12 cellular contexts compared by ENCODE assay signal in the genomic region with DNA sequence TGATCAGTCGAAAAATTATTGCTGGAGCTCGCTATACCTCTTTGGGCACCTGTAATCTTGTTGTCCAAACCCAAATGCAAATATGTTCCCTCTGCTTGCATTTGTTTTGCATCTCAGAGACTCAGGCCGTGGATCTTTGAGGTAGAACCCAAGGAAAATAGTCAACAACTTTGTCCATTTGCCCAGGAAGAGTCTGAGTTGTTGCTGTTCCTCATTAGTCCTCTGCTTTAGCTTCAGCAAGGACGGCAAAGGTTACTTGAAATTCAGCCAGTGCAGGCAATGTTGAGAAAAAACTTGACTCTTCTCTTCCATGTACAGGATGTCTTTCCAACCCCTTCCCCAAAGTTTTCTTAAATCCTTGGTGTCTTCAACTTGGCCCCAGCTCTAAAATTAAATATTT. TPM values are rescaled to one million over a fixed set of nuclear protein-coding genes. Genes with fewer than 3 reads are reported as not detected.
A peak's percentile ranks its signal among the peaks of the same experiment; 100 is the strongest.
DNase-seq lines count a peak whose midpoint lies in the region; ATAC-seq, FAIRE-seq and TF ChIP-seq lines count a peak whose summit lies in the region.
"Had no signal": no experiment of that assay in that cellular context is flagged by ENCODE, and none has a peak within 500 bp of the region (broad histone marks: within the 10 kb centered on the region; RNA-seq: fewer than 3 reads in every experiment).

No MANE protein-coding gene starts in this region.

- in situ Hi-C loops in HepG2 (cut with HindIII; ENCODE audit: extremely low pct_ligation_motif_present, low pct_unique_long_range_greater_than_20kb), result no loop called here

- CTCF ChIA-PET in HepG2 (lab: Yijun Ruan, JAX; ENCODE audit: low intra/inter-chr PET ratio, low total read pairs), result no interaction called here

- no peaks in the 10 kb centered on the region for H3K79me2 ChIP-seq in HepG2 (ENCODE audit: insufficient read depth, low read length)

- no peak for ATAC-seq in HepG2
- ATAC-seq in left ventricle myocardium superior, result peak; percentile 4
- ATAC-seq in GM21528 (IDR thresholded peaks at IDR 0.05; ENCODE audit: low FRiP score, unreplicated experiment), result no peak

- peak overlapping the region in 1 of 3 donors; percentile 5 for H3K4me3 ChIP-seq in liver (ENCODE audit: low read depth in 1 of 3, low read length in 3 of 3)
- H3K4me3 ChIP-seq in HepG2 (replicated peaks in 1 of 3; ENCODE audit: insufficient read depth in 1 of 3, low read depth in 2 of 3, low read length in 3 of 3), result no peak overlapping the region
- peak overlapping the region in 1 of 4 donors; percentile 13 for H3K4me3 ChIP-seq in sigmoid colon
- H3K4me3 ChIP-seq: SJSA1 had no signal

- H3K9me3 ChIP-seq in liver (ENCODE audit: control insufficient read depth in 4 of 4, low read length in 3 of 4) (no peaks in the 10 kb centered on the region), HepG2 (ENCODE audit: low read length) (no peaks in the 10 kb centered on the region), sigmoid colon (no peaks in the 10 kb centered on the region)
- H3K9me3 ChIP-seq: SJSA1 had no signal

- no peak for TF ChIP-seq EP300 in HepG2 (IDR thresholded peaks at IDR 0.05; ENCODE audit: low read depth in 2 of 2, low read length in 2 of 2)
- no peak for TF ChIP-seq EP300 in HepG2 (CRISPR knock-in tag; IDR thresholded peaks at IDR 0.05; ENCODE audit: borderline replicate concordance)
- no peak for TF ChIP-seq EP300 in sigmoid colon (IDR thresholded peaks at IDR 0.05)

- H3K27me3 ChIP-seq in liver (ENCODE audit: control insufficient read depth in 4 of 4, insufficient read depth in 4 of 4, low read length in 3 of 4) (no peaks in the 10 kb centered on the region), HepG2 (ENCODE audit: control insufficient read depth in 1 of 2, insufficient read depth in 2 of 2, low read length in 2 of 2) (no peaks in the 10 kb centered on the region; a peak in 1 of 5 replicates), sigmoid colon (no peaks in the 10 kb centered on the region)
- H3K27me3 ChIP-seq: SJSA1 had no signal

- WGBS in liver, result 21% methylated on average over 4 of the region's 4 CpGs
- 0% methylated on average over 4 of the region's 4 CpGs for WGBS in HepG2 (ENCODE audit: low lambda C conversion rate)
- 18 to 61% methylated on average over 4 of the region's 4 CpGs for WGBS in sigmoid colon, 2 donors

- no TSS peak for BruUV-seq in HepG2 (replicated peaks; lab: Mats Ljungman, UMichigan)

- H3K36me3 ChIP-seq in liver (ENCODE audit: control insufficient read depth in 4 of 4, insufficient read depth in 3 of 4, low read depth in 1 of 4, low read length in 3 of 4) (no peaks in the 10 kb centered on the region), HepG2 (replicated peaks in 1 of 2; ENCODE audit: control insufficient read depth in 1 of 2, insufficient read depth in 2 of 2, low read length in 2 of 2) (no peaks in the 10 kb centered on the region), sigmoid colon (no peaks in the 10 kb centered on the region)
- H3K36me3 ChIP-seq: SJSA1 had no signal

- TF ChIP-seq RAD21 in liver (IDR thresholded peaks at IDR 0.05), result no peak
- TF ChIP-seq RAD21 in HepG2 (CRISPR knock-in tag; IDR thresholded peaks at IDR 0.05), result no peak

- intact Hi-C loops in HepG2 (cut with micrococcal nuclease; ENCODE audit: unreplicated experiment) (no loop called here), left ventricle myocardium superior (cut with micrococcal nuclease) (no loop called here), sigmoid colon (cut with DNase I) (loop anchor here (1.0 to 2.0 kb wide), 2 partner anchors 32 to 46 kb away; a partner anchor contains a TSS), posterior vena cava (cut with DNase I) (loop anchor here in 1 of 2 donors (5.0 kb wide), 1 partner anchor 37 kb away; no protein-coding TSS in a partner anchor)

- H3K27ac ChIP-seq in liver (ENCODE audit: low read depth in 1 of 2, low read length in 2 of 2) (peak overlapping the region; percentile 71 to 81), HepG2 (ENCODE audit: extremely low read length, insufficient read depth, low read length) (no peak overlapping the region), sigmoid colon (peak overlapping the region; percentile 89 to 95 (median 94))
- H3K27ac ChIP-seq: SJSA1 had no signal

- no peak for FAIRE-seq in HepG2 (lab: Jason Lieb, UNC)

- H3K9ac ChIP-seq in liver (ENCODE audit: low read depth in 1 of 2, low read length in 2 of 2), result peak overlapping the region in 1 of 2 donors; percentile 8
- no peak overlapping the region for H3K9ac ChIP-seq in HepG2 (ENCODE audit: insufficient read depth, low read depth, low read length)

- POLR2A ChIA-PET in HepG2 (lab: Yijun Ruan, JAX), result no interaction called here

- no peaks in the 10 kb centered on the region for H4K20me1 ChIP-seq in HepG2 (ENCODE audit: insufficient read depth, low read length)

- no peak overlapping the region for H2AFZ ChIP-seq in HepG2 (ENCODE audit: low read length)

- H3K4me2 ChIP-seq in HepG2 (ENCODE audit: low read depth, low read length), result no peak overlapping the region

- peaks cover 29 to 73% (median 63%) of the 10 kb centered on the region in 4 donors for H3K4me1 ChIP-seq in liver (ENCODE audit: control insufficient read depth in 4 of 4, insufficient read depth in 4 of 4, low read length in 3 of 4)
- peaks cover 10% of the 10 kb centered on the region; the same call in 1 of the 2 replicates for H3K4me1 ChIP-seq in HepG2 (ENCODE audit: insufficient read depth, low read length)
- peaks cover 0 to 66% (median 57%) of the 10 kb centered on the region in 4 donors for H3K4me1 ChIP-seq in sigmoid colon

- no peak for TF ChIP-seq CTCF in liver (IDR thresholded peaks at IDR 0.05; ENCODE audit: low read depth, low read length, missing input control)
- TF ChIP-seq CTCF in HepG2 (CRISPR knock-in tag; IDR thresholded peaks at IDR 0.05), result no peak
- no peak for TF ChIP-seq CTCF in sigmoid colon (IDR thresholded peaks at IDR 0.05)

- TF ChIP-seq POLR2A in HepG2 (IDR thresholded peaks at IDR 0.05; ENCODE audit: insufficient read depth in 1 of 2, low read depth in 2 of 2, low read length in 2 of 2), result no peak
- TF ChIP-seq POLR2A in sigmoid colon (IDR thresholded peaks at IDR 0.05), result no peak

- no peak for DNase-seq in HepG2 (ENCODE audit: low spot score)
- no peak for DNase-seq in left ventricle myocardium superior
- DNase-seq in sigmoid colon, result no peak
- DNase-seq in central memory CD4-positive, alpha-beta T cell, result no peak
- no peak for DNase-seq in SW 1271 (lab: John Stamatoyannopoulos, UW)
- DNase-seq in posterior vena cava (ENCODE audit: low spot score), result no peak
- DNase-seq: activated T-cell treated with anti-CD3 and anti-CD28 coated beads, Interleukin-2, amount 50 U/mL, for 48 hours; mesendoderm; NCI-H1048 had no signal

TF ChIP-seq in liver, 16 proteins besides CTCF, POLR2A, EP300 and RAD21 (continues in another document):
- no peak for TF ChIP-seq NR2F2 (IDR thresholded peaks at IDR 0.05)
- no peak for TF ChIP-seq TAF1 (conservative IDR thresholded peaks at IDR 0.05)
- TF ChIP-seq, protein P1, sequence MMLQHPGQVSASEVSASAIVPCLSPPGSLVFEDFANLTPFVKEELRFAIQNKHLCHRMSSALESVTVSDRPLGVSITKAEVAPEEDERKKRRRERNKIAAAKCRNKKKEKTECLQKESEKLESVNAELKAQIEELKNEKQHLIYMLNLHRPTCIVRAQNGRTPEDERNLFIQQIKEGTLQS (IDR thresholded peaks at IDR 0.05), result no peak
- no peak for TF ChIP-seq HNF4G (IDR thresholded peaks at IDR 0.05)
- no peak for TF ChIP-seq FOXA2 (IDR thresholded peaks at IDR 0.05)

TF ChIP-seq in HepG2, 621 proteins besides CTCF, POLR2A, EP300 and RAD21 (continues in another document):
- TF ChIP-seq ZNF530 (CRISPR knock-in tag; IDR thresholded peaks at IDR 0.05; ENCODE audit: low read depth) (no peak), ZNF7 (CRISPR knock-in tag; IDR thresholded peaks at IDR 0.05) (no peak), SMAD1 (CRISPR knock-in tag; IDR thresholded peaks at IDR 0.05; ENCODE audit: borderline replicate concordance, low read depth) (no peak), FOXA3 (CRISPR knock-in tag; IDR thresholded peaks at IDR 0.05) (no peak), ZFX (CRISPR knock-in tag; IDR thresholded peaks at IDR 0.05; ENCODE audit: low read depth) (no peak)

RNA-seq across cellular contexts. Expression of a gene that starts 45.8 kb away (rescaled TPM):
- 100 to 1,000 TPM in 1 of 2 donors, 1 to 10 TPM in 1; 6.3 to 116 TPM for total RNA-seq in liver
- 10 to 100 TPM; 31.0 to 69.1 TPM for polyA plus RNA-seq in liver
- not detected in 2 replicates for total RNA-seq in HepG2 (2016; rRNA removed; fragmentation: Illumina TruSeq; extraction: Trizol)
- not detected in 2 replicates for total RNA-seq in HepG2 (2016; cell fraction: cytosol; rRNA removed; fragmentation: Illumina TruSeq; extraction: Trizol; ENCODE audit: low read depth)
- not detected in 2 replicates for total RNA-seq in HepG2 (2016; cell fraction: insoluble cytoplasmic fraction; rRNA removed; fragmentation: Illumina TruSeq; extraction: Trizol)
- 0.19 TPM in 1 of 2 replicates, not detected in the other for total RNA-seq in HepG2 (2016; cell fraction: membrane; rRNA removed; fragmentation: Illumina TruSeq; extraction: Trizol)
- not detected in 2 replicates for total RNA-seq in HepG2 (2016; cell fraction: nucleus; rRNA removed; fragmentation: Illumina TruSeq; extraction: Trizol)
- 0.03 and 0.04 TPM in 2 replicates for polyA plus RNA-seq in HepG2 (2011; rRNA removed)
- 0.03 and 0.05 TPM in 2 replicates for polyA plus RNA-seq in HepG2 (2011; cell fraction: cytosol; rRNA removed)
- not detected in 2 replicates for polyA plus RNA-seq in HepG2 (2011; cell fraction: nucleus; rRNA removed)
- polyA plus RNA-seq in HepG2 (2012), result not detected in 2 replicates
- not detected in 2 replicates for polyA plus RNA-seq in HepG2 (2016; cell fraction: cytosol; fragmentation: Illumina TruSeq; extraction: Trizol; ENCODE audit: low read depth)
- polyA plus RNA-seq in HepG2 (2016; cell fraction: insoluble cytoplasmic fraction; fragmentation: Illumina TruSeq; extraction: Trizol; ENCODE audit: low read depth), result 0.05 TPM in 1 of 2 replicates, not detected in the other
- not detected in 2 replicates for polyA plus RNA-seq in HepG2 (2016; cell fraction: membrane; fragmentation: Illumina TruSeq; extraction: Trizol; ENCODE audit: low read depth)
- polyA plus RNA-seq in HepG2 (2016; cell fraction: nucleus; fragmentation: Illumina TruSeq; extraction: Trizol; ENCODE audit: insufficient read depth, low read depth), result not detected in 2 replicates
- polyA minus RNA-seq in HepG2 (2011; rRNA and poly(A)+ RNA removed; ENCODE audit: low replicate concordance), result 74.9 TPM in 1 of 2 replicates, not detected in the other
- polyA minus RNA-seq in HepG2 (2011; cell fraction: cytosol; rRNA and poly(A)+ RNA removed), result 0.30 and 0.88 TPM in 2 replicates
- polyA minus RNA-seq in HepG2 (2011; cell fraction: nucleus; rRNA and poly(A)+ RNA removed), result not detected in 2 replicates
- total RNA-seq in left ventricle myocardium superior, result 289 TPM
- 1,000 to 10,000 TPM in 1 of 4 donors, 100 to 1,000 TPM in 3; 254 to 1,066 (median 595) TPM for total RNA-seq in sigmoid colon
- polyA plus RNA-seq in sigmoid colon, result 100 to 1,000 TPM in 1 of 3 donors, 10 to 100 TPM in 2; 38.4 to 162 (median 48.0) TPM
- 100 to 1,000 TPM in 1 of 2 donors, 10 to 100 TPM in 1; 66.4 to 433 TPM for total RNA-seq in posterior vena cava
- total RNA-seq: SJSA1 had no signal

Comparison
In these comparisons a context has a peak if more than half of its experiments do, and no peak if none do; other contexts are left out.
1. RNA of a gene that starts 45.8 kb away (total RNA-seq): 254 to 1,066 TPM in sigmoid colon, 66.4 to 433 TPM in posterior vena cava, 289 TPM in left ventricle myocardium superior (single experiment) and 6.3 to 116 TPM in liver; 0.19 TPM in HepG2; every median in the first group is over 4 times any median in the second.